In genomic region chr19:54407780-54408179, GRCh38 we compare ENCODE assay signal across 27 cellular contexts. TPM values are rescaled to one million over a fixed set of nuclear protein-coding genes. Genes with fewer than 3 reads are reported as not detected.
"Had no signal": no experiment of that assay in that cellular context is flagged by ENCODE, and none has a peak within 500 bp of the region (broad histone marks: within the 10 kb centered on the region; RNA-seq: fewer than 3 reads in every experiment).

No MANE protein-coding gene starts in this region.

- ATAC-seq: activated CD4-positive, alpha-beta T cell treated with anti-CD3 and anti-CD28 coated beads for 36 hours; activated T-cell treated with anti-CD3 and anti-CD28 coated beads, Interleukin-2, amount 50 U/mL, for 4 hours; esophagus mucosa; foreskin keratinocyte; left lung; lower lobe of right lung; mucosa of descending colon had no signal

- H3K27ac ChIP-seq: brain microvascular endothelial cell, foreskin keratinocyte, left lung, lower lobe of right lung, neural progenitor cell, right atrium auricular region, tibial nerve had no signal

- H3K4me3 ChIP-seq: left lung, lower lobe of right lung, mucosa of descending colon, neural progenitor cell, right atrium auricular region, smooth muscle cell, tibial nerve had no signal

- H3K4me1 Mint-ChIP-seq: activated CD4-positive, alpha-beta T cell treated with anti-CD3 and anti-CD28 coated beads for 36 hours had no signal

- H3K9me3 ChIP-seq: left lung, lower lobe of right lung, mucosa of descending colon, right atrium auricular region, tibial nerve had no signal

- H3K9me3 Mint-ChIP-seq: activated T-cell treated with anti-CD3 and anti-CD28 coated beads, Interleukin-2, amount 50 U/mL, for 4 hours had no signal

- H3K36me3 ChIP-seq: brain microvascular endothelial cell, left lung, lower lobe of right lung, neural progenitor cell, right atrium auricular region, tibial nerve had no signal

- H3K27ac Mint-ChIP-seq: activated CD4-positive, alpha-beta T cell treated with anti-CD3 and anti-CD28 coated beads for 36 hours; neural progenitor cell had no signal

- DNase-seq: activated CD4-positive, alpha-beta T cell treated with anti-CD3 and anti-CD28 coated beads for 36 hours; activated CD4-positive, CD25-positive, alpha-beta regulatory T cell; activated naive CD4-positive, alpha-beta T cell; activated naive CD8-positive, alpha-beta T cell treated with anti-CD3 and anti-CD28 coated beads, Interleukin-2, amount 10 ng/mL, durations not matched to agents 7 days and 5 days; activated T-cell treated with anti-CD3 and anti-CD28 coated beads, Interleukin-2, amount 50 U/mL, for 4 hours; amniotic stem cell; brain microvascular endothelial cell; cortex of kidney; foreskin keratinocyte; left lung; lower lobe of right lung; mesendoderm; mucosa of descending colon; occipital lobe; stimulated activated CD4-positive, alpha-beta T cell treated with anti-CD3 and anti-CD28 coated beads, Interleukin-15, amount 100 ng/mL, for 24 hours; stimulated activated CD4-positive, alpha-beta T cell treated with anti-CD3 and anti-CD28 coated beads, Interleukin-2, amount 100 ng/mL, for 24 hours; stimulated activated naive CD4-positive, alpha-beta T cell treated with Interleukin-2 at 50 U/mL for 16 hours had no signal

- H3K4me3 Mint-ChIP-seq: activated CD4-positive, alpha-beta T cell treated with anti-CD3 and anti-CD28 coated beads for 36 hours; activated naive CD8-positive, alpha-beta T cell treated with anti-CD3 and anti-CD28 coated beads, Interleukin-2, amount 10 ng/mL, durations not matched to agents 7 days and 5 days; activated T-cell treated with anti-CD3 and anti-CD28 coated beads, Interleukin-2, amount 50 U/mL, for 4 hours; neural progenitor cell had no signal

- H3K4me1 ChIP-seq: foreskin keratinocyte, left lung, lower lobe of right lung, right atrium auricular region, tibial nerve had no signal

- H3K36me3 Mint-ChIP-seq: neural progenitor cell had no signal

- H3K27me3 ChIP-seq: brain microvascular endothelial cell, foreskin keratinocyte, neural progenitor cell, right atrium auricular region had no signal

RNA-seq across cellular contexts. Expression of gene TTYH1, which starts 7.5 kb away (rescaled TPM):
- total RNA-seq: chondrocyte, foreskin keratinocyte, glomerular endothelial cell, left lung, lower lobe of right lung, myocyte, pulmonary artery endothelial cell had no signal
- polyA plus RNA-seq: foreskin keratinocyte had no signal

RNA-seq across cellular contexts. Expression of gene LAIR1, which starts 43.0 kb away (rescaled TPM):
- total RNA-seq: astrocyte, chondrocyte, foreskin keratinocyte, glomerular endothelial cell, myocyte, pulmonary artery endothelial cell, smooth muscle cell had no signal
- polyA plus RNA-seq: foreskin keratinocyte, smooth muscle cell had no signal
